5 cellular contexts compared by ENCODE assay signal in genomic region chr18:51111633-51112355, GRCh38.
DNase-seq lines count a peak whose midpoint lies in the region; ATAC-seq and TF ChIP-seq lines count a peak whose summit lies in the region.
"Not testable (repeated sequence)": the region's sequence is repeated elsewhere in the genome, so short reads cannot be mapped to it uniquely, and the experiment has no call there.

No MANE protein-coding gene starts in this region.

- peaks cover 22% of the 10 kb centered on the region for H3K36me3 Mint-ChIP-seq in WTC11
- H3K36me3 Mint-ChIP-seq in endodermal cell (ENCODE audit: low read depth); osteocyte (ENCODE audit: unreplicated experiment): not testable (repeated sequence)

- H3K4me1 Mint-ChIP-seq in WTC11; endodermal cell; osteocyte (ENCODE audit: unreplicated experiment): not testable (repeated sequence)

- H3K27ac Mint-ChIP-seq in WTC11; endodermal cell; osteocyte (ENCODE audit: unreplicated experiment): not testable (repeated sequence)

- intact Hi-C loops in cardiac septum (cut with DNase I), result not testable (repeated sequence)

- not testable (repeated sequence) for H3K4me1 ChIP-seq in endodermal cell (ENCODE audit: control insufficient read depth, insufficient read depth, low read length); right atrium auricular region

- H3K9me3 Mint-ChIP-seq in WTC11 (peaks cover 39% of the 10 kb centered on the region), endodermal cell (peaks cover 25% of the 10 kb centered on the region)
- not testable (repeated sequence) for H3K9me3 Mint-ChIP-seq in osteocyte (ENCODE audit: unreplicated experiment)

- not testable (repeated sequence) for H3K4me3 ChIP-seq in endodermal cell (ENCODE audit: low read length); right atrium auricular region

- not testable (repeated sequence) for DNase-seq in WTC11 (ENCODE audit: low spot score)
- peak; percentile 18 for DNase-seq in endodermal cell
- peak; percentile 57 for DNase-seq in cardiac septum (ENCODE audit: low spot score)
- DNase-seq in right atrium auricular region (ENCODE audit: low spot score), result peak; percentile 34
- peak; percentile 73 for DNase-seq in osteocyte (ENCODE audit: extremely low spot score, unreplicated experiment)

- 97 to 100% methylated on average over 14 to 24 of the region's 24 CpGs for WGBS in endodermal cell (ENCODE audit: insufficient coverage in 1 of 2, insufficient read length in 1 of 2), 2 experiments

- H3K9me3 ChIP-seq in endodermal cell (ENCODE audit: control insufficient read depth, low read length); right atrium auricular region: not testable (repeated sequence)

- H3K4me3 Mint-ChIP-seq in WTC11; endodermal cell; osteocyte (ENCODE audit: unreplicated experiment): not testable (repeated sequence)

- not testable (repeated sequence) for H3K9ac ChIP-seq in endodermal cell (ENCODE audit: extremely low read depth, low read length, poor library complexity, severe bottlenecking)

- H3K36me3 ChIP-seq in endodermal cell (ENCODE audit: control insufficient read depth, insufficient read depth, low read length); right atrium auricular region: not testable (repeated sequence)

- not testable (repeated sequence) for H3K27me3 ChIP-seq in endodermal cell (ENCODE audit: control insufficient read depth, insufficient read depth, low read length, poor library complexity, severe bottlenecking); right atrium auricular region

- ATAC-seq in WTC11, result not testable (repeated sequence)

- not testable (repeated sequence) for H3K27ac ChIP-seq in endodermal cell (ENCODE audit: low read depth, low read length); right atrium auricular region

- not testable (repeated sequence) for TF ChIP-seq CTCF in WTC11 (IDR thresholded peaks at IDR 0.05); endodermal cell (conservative IDR thresholded peaks at IDR 0.05); right atrium auricular region (IDR thresholded peaks at IDR 0.05); osteocyte (IDR thresholded peaks at IDR 0.05)

- not testable (repeated sequence) for H3K27me3 Mint-ChIP-seq in WTC11 (ENCODE audit: low read depth); endodermal cell (ENCODE audit: insufficient read depth); osteocyte (ENCODE audit: unreplicated experiment)

- POLR2A ChIA-PET in WTC11 (lab: Charles Lee), result interaction anchor here (1.0 kb wide), 1 partner anchor 84 kb away, joined by 3 read pairs; no protein-coding TSS in a partner anchor

- CTCF ChIA-PET in WTC11 (lab: Charles Lee), result interaction anchor here (2.3 to 2.5 kb wide), 4 partner anchors 12 to 509 kb away, joined by 6 to 13 read pairs (median 8); partner anchors contain the start of gene MEX3C

TF ChIP-seq in WTC11, 78 proteins besides CTCF, POLR2A, EP300 and RAD21:
- 0 out of 2 replicates have a peak, but pooled peaks have one; percentile 63 for TF ChIP-seq ATF6 (CRISPR knock-in tag; IDR thresholded peaks at IDR 0.05)
TF ChIP-seq in WTC11: peak in this region for 1; not testable (repeated sequence) for 77.
